28 cellular contexts compared by ENCODE assay signal in genomic region chr1:245148069-245148468, GRCh38.
"Had no signal": no experiment of that assay in that cellular context is flagged by ENCODE, and none has a peak within 500 bp of the region (broad histone marks: within the 10 kb centered on the region; RNA-seq: fewer than 3 reads in every experiment).

No MANE protein-coding gene starts in this region.

- H3K27ac ChIP-seq: colonic mucosa, coronary artery, dorsolateral prefrontal cortex, epithelial cell of prostate, esophagus muscularis mucosa, esophagus squamous epithelium, foreskin keratinocyte, gastrocnemius medialis, gastroesophageal sphincter, heart left ventricle, heart right ventricle had no signal

- H3K4me1 Mint-ChIP-seq: endodermal cell had no signal

- DNase-seq: colonic mucosa; cortex of kidney; dermis blood vessel endothelial cell; dorsolateral prefrontal cortex; effector CD4-positive, alpha-beta T cell; effector CD8-positive, alpha-beta T cell; effector memory CD4-positive, alpha-beta T cell; effector memory CD8-positive, alpha-beta T cell; endodermal cell; erythroblast; esophagus squamous epithelium; foreskin fibroblast; foreskin keratinocyte; foreskin melanocyte; gastrocnemius medialis; glutamatergic neuron; heart left ventricle; heart right ventricle had no signal

- ATAC-seq: effector memory CD8-positive, alpha-beta T cell; esophagus mucosa; foreskin keratinocyte; gastrocnemius medialis; gastroesophageal sphincter; heart left ventricle; heart right ventricle had no signal

- H3K4me3 Mint-ChIP-seq: dendritic cell treated with granulocyte-macrophage colony-stimulating factor and Interleukin-4, amounts not matched to agents 40 ng/mL and 50 ng/mL, for 4 days; effector memory CD8-positive, alpha-beta T cell; endodermal cell had no signal

- H3K27ac Mint-ChIP-seq: dendritic cell treated with granulocyte-macrophage colony-stimulating factor and Interleukin-4, amounts not matched to agents 40 ng/mL and 50 ng/mL, for 4 days; effector memory CD8-positive, alpha-beta T cell; endodermal cell had no signal

- H3K9me3 Mint-ChIP-seq: dendritic cell treated with granulocyte-macrophage colony-stimulating factor and Interleukin-4, amounts not matched to agents 40 ng/mL and 50 ng/mL, for 4 days; effector memory CD8-positive, alpha-beta T cell; endodermal cell had no signal

- FAIRE-seq: colon, endometrium, endothelial cell of umbilical vein, frontal cortex had no signal

- H3K9me3 ChIP-seq: colonic mucosa, esophagus muscularis mucosa, esophagus squamous epithelium, gastrocnemius medialis, gastroesophageal sphincter, heart left ventricle, heart right ventricle had no signal

- H3K4me3 ChIP-seq: colonic mucosa, coronary artery, dorsolateral prefrontal cortex, esophagus muscularis mucosa, esophagus squamous epithelium, gastrocnemius medialis, gastroesophageal sphincter, heart left ventricle, heart right ventricle had no signal

- H3K36me3 ChIP-seq: colonic mucosa, esophagus muscularis mucosa, esophagus squamous epithelium, gastrocnemius medialis, gastroesophageal sphincter, heart left ventricle, heart right ventricle had no signal

- H3K4me1 ChIP-seq: colonic mucosa, foreskin keratinocyte had no signal
